In the genomic region with DNA sequence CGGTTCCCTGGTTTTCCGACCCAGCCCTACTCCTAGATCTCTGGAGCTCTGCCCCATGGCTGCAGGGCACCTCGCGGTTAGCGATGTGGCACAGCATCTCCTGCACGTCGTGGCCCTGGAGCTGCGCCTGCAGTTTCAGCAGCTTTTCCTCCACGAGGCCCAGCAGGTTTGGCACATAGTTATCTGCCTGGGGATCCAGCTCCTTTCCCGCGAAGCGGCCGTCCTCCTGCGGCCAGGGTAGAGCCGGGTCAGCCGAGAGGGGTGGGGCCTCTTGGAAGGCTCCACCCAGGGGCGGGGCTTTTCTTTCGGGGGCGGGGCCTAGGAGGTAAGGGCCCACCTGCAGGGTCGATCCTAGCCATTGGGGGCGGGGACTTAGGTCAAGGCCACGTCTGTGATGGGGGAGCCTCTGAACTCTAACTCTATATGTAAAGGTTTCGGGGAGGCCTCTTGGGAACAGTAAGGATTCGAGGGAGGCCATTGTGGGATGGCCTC, we compare ENCODE assay signal across 1 cellular context.
TF ChIP-seq lines count a peak whose summit lies in the region.

No MANE protein-coding gene starts in this region.

TF ChIP-seq in endothelial cell of umbilical vein, 7 proteins besides CTCF, POLR2A, EP300 and RAD21 (continued from another document):
- TF ChIP-seq GATA2 (IDR thresholded peaks at IDR 0.05; ENCODE audit: insufficient read depth, insufficient read length, low read depth, low read length) (no peak), JUN (IDR thresholded peaks at IDR 0.05; ENCODE audit: borderline replicate concordance, insufficient read depth, insufficient read length, low read depth) (no peak), POLR2AphosphoS5 (IDR thresholded peaks at IDR 0.05; ENCODE audit: insufficient read depth, low read depth, low read length) (no peak)
